ENCODE assay signal across 28 cellular contexts in genomic region chr3:15969874-15970640, GRCh38.
"Had no signal": no experiment of that assay in that cellular context is flagged by ENCODE, and none has a peak within 500 bp of the region (broad histone marks: within the 10 kb centered on the region; RNA-seq: fewer than 3 reads in every experiment).

No MANE protein-coding gene starts in this region.

- H3K27ac ChIP-seq: epithelial cell of prostate, foreskin keratinocyte, gastroesophageal sphincter, heart right ventricle, lower lobe of right lung, neutrophil, pancreas, right lobe of liver, thoracic aorta, tibial nerve, upper lobe of left lung had no signal

- H3K36me3 ChIP-seq: gastroesophageal sphincter, heart right ventricle, lower lobe of right lung, neutrophil, pancreas, right lobe of liver, thoracic aorta, tibial nerve, upper lobe of left lung had no signal

- H3K9me3 ChIP-seq: gastroesophageal sphincter, lower lobe of right lung, neutrophil, pancreas, right lobe of liver, thoracic aorta, tibial nerve, upper lobe of left lung had no signal

- H3K4me1 Mint-ChIP-seq: immature natural killer cell, neural crest cell had no signal

- H3K27ac Mint-ChIP-seq: immature natural killer cell; naive thymus-derived CD8-positive, alpha-beta T cell; stimulated activated naive B cell treated with anti-CD40 and anti-IgM and Interleukin-4, amounts not matched to agents 10 μg/mL and 1 μg/mL and 100 μg/mL, for 72 hours; stimulated activated naive CD8-positive, alpha-beta T cell treated with anti-CD3 and anti-CD28 coated beads, Interleukin-15, Interleukin-2, amounts not matched to agents 100 ng/mL and 50 ng/mL, for 24 hours had no signal

- H3K4me3 Mint-ChIP-seq: immature natural killer cell; naive thymus-derived CD8-positive, alpha-beta T cell; neural crest cell; stimulated activated naive B cell treated with anti-CD40 and anti-IgM and Interleukin-4, amounts not matched to agents 10 μg/mL and 1 μg/mL and 100 μg/mL, for 72 hours; stimulated activated naive CD8-positive, alpha-beta T cell treated with anti-CD3 and anti-CD28 coated beads, Interleukin-15, Interleukin-2, amounts not matched to agents 100 ng/mL and 50 ng/mL, for 24 hours had no signal

- ATAC-seq: esophagus mucosa; foreskin keratinocyte; gastroesophageal sphincter; heart right ventricle; left colon; left ventricle myocardium superior; lower lobe of right lung; naive thymus-derived CD8-positive, alpha-beta T cell; pancreas; stimulated activated naive B cell treated with anti-CD40 and anti-IgM and Interleukin-4, amounts not matched to agents 10 μg/mL and 1 μg/mL and 100 μg/mL, for 72 hours had no signal

- H3K9me3 Mint-ChIP-seq: immature natural killer cell; naive thymus-derived CD8-positive, alpha-beta T cell; stimulated activated naive CD8-positive, alpha-beta T cell treated with anti-CD3 and anti-CD28 coated beads, Interleukin-15, Interleukin-2, amounts not matched to agents 100 ng/mL and 50 ng/mL, for 24 hours had no signal

- DNase-seq: cortex of kidney; foreskin keratinocyte; glutamatergic neuron; heart right ventricle; hippocampal formation; immature natural killer cell; islet precursor cell; kidney glomerular epithelial cell; left colon; left ventricle myocardium superior; lower lobe of right lung; naive thymus-derived CD8-positive, alpha-beta T cell; pancreas; retina; right lobe of liver; small intestine; stimulated activated CD4-positive, alpha-beta T cell treated with anti-CD3 and anti-CD28 coated beads, Interleukin-15, amount 100 ng/mL, for 24 hours; stimulated activated CD4-positive, alpha-beta T cell treated with anti-CD3 and anti-CD28 coated beads, Interleukin-2, amount 100 ng/mL, for 48 hours; stimulated activated naive B cell treated with anti-CD40 and anti-IgM and Interleukin-4, amounts not matched to agents 10 μg/mL and 1 μg/mL and 100 μg/mL, for 72 hours; upper lobe of left lung had no signal

- H3K4me3 ChIP-seq: gastroesophageal sphincter, heart right ventricle, lower lobe of right lung, pancreas, right lobe of liver, thoracic aorta, tibial nerve, upper lobe of left lung had no signal

- H3K27me3 Mint-ChIP-seq: stimulated activated naive B cell treated with anti-CD40 and anti-IgM and Interleukin-4, amounts not matched to agents 10 μg/mL and 1 μg/mL and 100 μg/mL, for 72 hours; stimulated activated naive CD8-positive, alpha-beta T cell treated with anti-CD3 and anti-CD28 coated beads, Interleukin-15, Interleukin-2, amounts not matched to agents 100 ng/mL and 50 ng/mL, for 24 hours had no signal

- H3K27me3 ChIP-seq: gastroesophageal sphincter, heart right ventricle, neutrophil, pancreas, right lobe of liver, tibial nerve, upper lobe of left lung had no signal

- H3K4me1 ChIP-seq: foreskin keratinocyte, gastroesophageal sphincter, lower lobe of right lung, pancreas, right lobe of liver, upper lobe of left lung had no signal

- H3K36me3 Mint-ChIP-seq: immature natural killer cell; naive thymus-derived CD8-positive, alpha-beta T cell had no signal
